ENCODE assay signal across 15 cellular contexts in genomic region chr18:29083545-29083944, GRCh38.
A peak's percentile ranks its signal among the peaks of the same experiment; 100 is the strongest.
DNase-seq lines count a peak whose midpoint lies in the region; ATAC-seq and TF ChIP-seq lines count a peak whose summit lies in the region.
"Had no signal": no experiment of that assay in that cellular context is flagged by ENCODE, and none has a peak within 500 bp of the region (broad histone marks: within the 10 kb centered on the region; RNA-seq: fewer than 3 reads in every experiment).

No MANE protein-coding gene starts in this region.

- H3K4me3 ChIP-seq in fibroblast of mammary gland (ENCODE audit: control insufficient read depth, low read depth, low read length) (no peak overlapping the region), neuronal stem cell (ENCODE audit: low read length in 2 of 2) (no peak overlapping the region)
- H3K4me3 ChIP-seq: tibial artery had no signal

- no peak overlapping the region for H2BK15ac ChIP-seq in neuronal stem cell (ENCODE audit: low read length)

- H3K4me3 Mint-ChIP-seq in activated T-helper 17 cell treated with anti-CD3 and anti-CD28 coated beads, Interleukin-2, amount 50 U/mL, for 72 hours, result no peak overlapping the region
- H3K4me3 Mint-ChIP-seq: brain, CD14-positive monocyte had no signal

- H3K4me1 ChIP-seq in neuronal stem cell (ENCODE audit: control insufficient read depth in 2 of 2, insufficient read depth in 1 of 2, low read depth in 1 of 2, low read length in 2 of 2), result peaks cover 0 to 5% of the 10 kb centered on the region in 2 donors

- no peak overlapping the region for H2BK5ac ChIP-seq in neuronal stem cell (ENCODE audit: low read length)

- no peak for ATAC-seq in HG02642 (IDR thresholded peaks at IDR 0.05; ENCODE audit: poor library complexity, unreplicated experiment)
- no peak for ATAC-seq in activated T-helper 17 cell treated with anti-CD3 and anti-CD28 coated beads, Interleukin-2, amount 50 U/mL, for 72 hours (replicated peaks)
- ATAC-seq: left colon had no signal

- H3K4me1 Mint-ChIP-seq in activated T-helper 17 cell treated with anti-CD3 and anti-CD28 coated beads, Interleukin-2, amount 50 U/mL, for 72 hours, result no peaks in the 10 kb centered on the region
- H3K4me1 Mint-ChIP-seq: CD14-positive monocyte had no signal

- no peaks in the 10 kb centered on the region for H3K36me3 Mint-ChIP-seq in activated T-helper 17 cell treated with anti-CD3 and anti-CD28 coated beads, Interleukin-2, amount 50 U/mL, for 72 hours (ENCODE audit: low read depth)
- H3K36me3 Mint-ChIP-seq: brain, CD14-positive monocyte had no signal

- H4K8ac ChIP-seq in neuronal stem cell (ENCODE audit: low read depth, low read length), result no peak overlapping the region

- no peaks in the 10 kb centered on the region for H3K27me3 ChIP-seq in neuronal stem cell (ENCODE audit: control insufficient read depth in 3 of 3, insufficient read depth in 3 of 3, low read depth in 1 of 3, low read length in 3 of 3)
- H3K27me3 ChIP-seq: tibial artery had no signal

- no peak overlapping the region for H3K23ac ChIP-seq in neuronal stem cell (ENCODE audit: low read depth, low read length, poor library complexity)

- no peak overlapping the region for H3K14ac ChIP-seq in neuronal stem cell (ENCODE audit: low read length)

- H3K36me3 ChIP-seq in neuronal stem cell (replicated peaks in 1 of 2; ENCODE audit: control insufficient read depth in 2 of 2, insufficient read depth in 2 of 2, low read length in 2 of 2), result no peaks in the 10 kb centered on the region
- H3K36me3 ChIP-seq: tibial artery, WERI-Rb-1 had no signal

- TF ChIP-seq CTCF in fibroblast of mammary gland (conservative IDR thresholded peaks at IDR 0.05; ENCODE audit: control insufficient read depth, insufficient read depth, low read depth, low read length), result no peak

- H3K27ac ChIP-seq in neuronal stem cell (replicated peaks; ENCODE audit: low read length), result no peak overlapping the region
- H3K27ac ChIP-seq: tibial artery, WERI-Rb-1 had no signal

- H3K9me3 Mint-ChIP-seq in activated T-helper 17 cell treated with anti-CD3 and anti-CD28 coated beads, Interleukin-2, amount 50 U/mL, for 72 hours, result peaks cover 19% of the 10 kb centered on the region
- H3K9me3 Mint-ChIP-seq: brain had no signal

- no peak overlapping the region for H2BK120ac ChIP-seq in neuronal stem cell (ENCODE audit: low read depth, low read length)

- H3K27me3 Mint-ChIP-seq in activated T-helper 17 cell treated with anti-CD3 and anti-CD28 coated beads, Interleukin-2, amount 50 U/mL, for 72 hours, result no peaks in the 10 kb centered on the region
- H3K27me3 Mint-ChIP-seq: brain had no signal

- H3K18ac ChIP-seq in neuronal stem cell (ENCODE audit: low read length), result no peak overlapping the region

- DNase-seq in GM03348 (ENCODE audit: low spot score) (peak; percentile 10), NCI-H345 treated with DMSO at 0.1 percent for 48 hours (lab: John Stamatoyannopoulos, UW; ENCODE audit: unreplicated experiment) (peak; percentile 76), fibroblast of mammary gland (ENCODE audit: low read depth) (peak; percentile 27), neuronal stem cell (ENCODE audit: low spot score) (no peak), NCI-H1436 (lab: John Stamatoyannopoulos, UW) (no peak), NCI-H446 treated with DMSO at 0.1 percent for 48 hours (lab: John Stamatoyannopoulos, UW) (no peak)
- DNase-seq: activated gamma-delta T cell, DND-41, left colon, WERI-Rb-1 had no signal

- H3K4ac ChIP-seq in neuronal stem cell (ENCODE audit: low read length), result no peak overlapping the region

- H3K79me1 ChIP-seq in neuronal stem cell (ENCODE audit: low read depth, low read length), result no peaks in the 10 kb centered on the region

- WGBS in neuronal stem cell (ENCODE audit: extremely low coverage in 2 of 2, insufficient read length in 2 of 2, insufficient replicate concordance in 1 of 2), 2 donors, result no CpG with 5 or more reads among the region's 4 CpGs

- H2BK12ac ChIP-seq in neuronal stem cell (ENCODE audit: low read length), result no peak overlapping the region

- H2AK5ac ChIP-seq in neuronal stem cell (ENCODE audit: low read depth, low read length), result no peak overlapping the region

- peak overlapping the region; percentile 16 for H2AFZ ChIP-seq in neuronal stem cell (ENCODE audit: low read length)

- H3K9ac ChIP-seq in neuronal stem cell (ENCODE audit: low read depth, low read length, poor library complexity), result no peak overlapping the region

- no peak overlapping the region for H3K4me2 ChIP-seq in neuronal stem cell (ENCODE audit: insufficient read depth, low read length, poor library complexity, severe bottlenecking)

- no peaks in the 10 kb centered on the region for H3K9me3 ChIP-seq in neuronal stem cell (replicated peaks in 1 of 2; ENCODE audit: control insufficient read depth in 2 of 2, insufficient read depth in 1 of 2, low read depth in 1 of 2, low read length in 2 of 2)
- H3K9me3 ChIP-seq: tibial artery had no signal

- H3K27ac Mint-ChIP-seq in activated T-helper 17 cell treated with anti-CD3 and anti-CD28 coated beads, Interleukin-2, amount 50 U/mL, for 72 hours, result no peak overlapping the region
- H3K27ac Mint-ChIP-seq: brain, CD14-positive monocyte had no signal

- H4K91ac ChIP-seq in neuronal stem cell (ENCODE audit: low read depth, low read length, poor library complexity), result no peak overlapping the region

Comparison
In these comparisons a context has a peak if more than half of its experiments do, and no peak if none do; other contexts are left out.
1. DNase-seq: peak in GM03348 (single experiment), NCI-H345 treated with DMSO at 0.1 percent for 48 hours (single experiment) and fibroblast of mammary gland (single experiment); none in neuronal stem cell (single experiment), NCI-H1436 (single experiment) and NCI-H446 treated with DMSO at 0.1 percent for 48 hours (single experiment).